11 cellular contexts compared by ENCODE assay signal in the genomic region with DNA sequence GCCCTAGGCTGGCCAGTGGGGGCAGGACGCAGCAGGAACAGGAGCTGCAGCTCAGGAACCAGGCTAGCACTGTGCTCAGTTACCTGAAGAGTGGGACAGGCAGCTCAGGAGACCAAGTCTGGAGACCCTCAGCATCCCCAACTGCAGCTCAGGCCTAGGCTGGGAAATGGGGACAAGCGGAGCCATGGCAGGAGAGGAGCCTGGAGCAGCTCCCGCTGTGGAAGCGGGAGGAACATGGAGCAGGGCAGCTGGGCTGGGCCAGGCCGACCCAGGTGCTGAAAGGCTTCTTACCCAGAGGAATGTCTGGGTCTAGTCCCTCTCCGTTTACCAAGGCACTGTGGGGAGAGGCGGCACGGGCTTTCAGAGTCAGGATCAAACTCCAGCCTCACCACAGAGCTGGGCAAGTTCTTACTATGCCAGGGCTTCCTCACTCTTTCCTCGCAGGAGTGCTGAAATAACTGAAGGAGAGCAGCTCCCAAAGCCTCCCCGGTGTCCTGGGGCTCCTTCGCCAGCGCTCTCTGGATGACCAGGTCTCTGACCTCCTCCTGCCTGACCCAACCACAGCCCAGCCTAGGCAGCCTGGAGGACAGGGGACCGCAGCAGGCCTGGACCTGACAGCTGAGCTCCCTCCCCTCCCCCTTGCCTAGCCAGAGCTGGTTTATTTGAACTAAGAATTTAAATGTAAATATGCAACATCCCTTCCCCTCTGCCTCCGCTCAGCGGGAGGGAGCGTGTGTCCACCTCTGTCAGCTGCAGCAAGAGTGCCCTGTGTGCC.
DNase-seq lines count a peak whose midpoint lies in the region; ATAC-seq and TF ChIP-seq lines count a peak whose summit lies in the region.
"Had no signal": no experiment of that assay in that cellular context is flagged by ENCODE, and none has a peak within 500 bp of the region (broad histone marks: within the 10 kb centered on the region; RNA-seq: fewer than 3 reads in every experiment).

No MANE protein-coding gene starts in this region.

- no peaks in the 10 kb centered on the region for H4K20me1 ChIP-seq in BLaER1

- no peak for TF ChIP-seq POLR2A in GM18505 (IDR thresholded peaks at IDR 0.05; ENCODE audit: borderline replicate concordance, extremely low read depth, insufficient read depth, insufficient read length)

- no peaks in the 10 kb centered on the region for H3K36me3 ChIP-seq in BLaER1
- H3K36me3 ChIP-seq: tibial nerve had no signal

- H3K4me2 ChIP-seq in BLaER1, result peak overlapping the region; percentile 74

- no peaks in the 10 kb centered on the region for H3K9me3 Mint-ChIP-seq in brain
- H3K9me3 Mint-ChIP-seq: activated naive CD4-positive, alpha-beta T cell treated with anti-CD3 and anti-CD28 coated beads, Interleukin-2, amount 50 U/mL, for 72 hours had no signal

- peaks cover 61% of the 10 kb centered on the region for H3K4me1 Mint-ChIP-seq in brain

- H3K9me3 ChIP-seq in BLaER1, result peaks cover 1% of the 10 kb centered on the region
- H3K9me3 ChIP-seq: tibial nerve had no signal

- H3K4me3 Mint-ChIP-seq in brain, result no peak overlapping the region

- H3K4me3 ChIP-seq in BLaER1, result no peak overlapping the region
- H3K4me3 ChIP-seq: lung, tibial nerve had no signal

- H3K27ac ChIP-seq in BLaER1, result peak overlapping the region; percentile 79
- H3K27ac ChIP-seq: tibial nerve had no signal

- peaks cover 82% of the 10 kb centered on the region for H3K4me1 ChIP-seq in BLaER1

- no peaks in the 10 kb centered on the region for H3K27me3 Mint-ChIP-seq in brain

- no peak for TF ChIP-seq CTCF in brain (conservative IDR thresholded peaks at IDR 0.05)

- ATAC-seq in GM18505 (IDR thresholded peaks at IDR 0.05; ENCODE audit: unreplicated experiment), result no peak
- ATAC-seq in HG03521 (IDR thresholded peaks at IDR 0.05; ENCODE audit: unreplicated experiment), result no peak
- ATAC-seq: activated naive CD4-positive, alpha-beta T cell treated with anti-CD3 and anti-CD28 coated beads, Interleukin-2, amount 50 U/mL, for 72 hours had no signal

- H3K27ac Mint-ChIP-seq in brain, result peak overlapping the region in 4 of 5 experiments; percentile 17 to 70 (median 43)
- H3K27ac Mint-ChIP-seq: activated naive CD4-positive, alpha-beta T cell treated with anti-CD3 and anti-CD28 coated beads, Interleukin-2, amount 50 U/mL, for 72 hours had no signal

- H3K9ac ChIP-seq in BLaER1, result peak overlapping the region; percentile 47

- no peaks in the 10 kb centered on the region for H3K36me3 Mint-ChIP-seq in brain
- H3K36me3 Mint-ChIP-seq: activated naive CD4-positive, alpha-beta T cell treated with anti-CD3 and anti-CD28 coated beads, Interleukin-2, amount 50 U/mL, for 72 hours had no signal

- H3K27me3 ChIP-seq in BLaER1, result no peaks in the 10 kb centered on the region
- H3K27me3 ChIP-seq: tibial nerve had no signal

- DNase-seq in NCI-H1417 treated with DMSO at 0.1 percent for 48 hours (lab: John Stamatoyannopoulos, UW), result peak; percentile 88
- peak; percentile 76 for DNase-seq in myocyte (ENCODE audit: low read depth)
- no peak for DNase-seq in MV-4-11 (lab: John Stamatoyannopoulos, UW)
- DNase-seq in HUDEP-2 (lab: John Stamatoyannopoulos, UW; ENCODE audit: unreplicated experiment in 76 of 76), result no peak

Comparison
In these comparisons a context has a peak if more than half of its experiments do, and no peak if none do; other contexts are left out.
1. DNase-seq: peak in NCI-H1417 treated with DMSO at 0.1 percent for 48 hours (single experiment) and myocyte (single experiment); none in MV-4-11 (single experiment) and HUDEP-2 (0 of 76).